Comparison of ENCODE assay signal across 1 cellular context in the genomic region with DNA sequence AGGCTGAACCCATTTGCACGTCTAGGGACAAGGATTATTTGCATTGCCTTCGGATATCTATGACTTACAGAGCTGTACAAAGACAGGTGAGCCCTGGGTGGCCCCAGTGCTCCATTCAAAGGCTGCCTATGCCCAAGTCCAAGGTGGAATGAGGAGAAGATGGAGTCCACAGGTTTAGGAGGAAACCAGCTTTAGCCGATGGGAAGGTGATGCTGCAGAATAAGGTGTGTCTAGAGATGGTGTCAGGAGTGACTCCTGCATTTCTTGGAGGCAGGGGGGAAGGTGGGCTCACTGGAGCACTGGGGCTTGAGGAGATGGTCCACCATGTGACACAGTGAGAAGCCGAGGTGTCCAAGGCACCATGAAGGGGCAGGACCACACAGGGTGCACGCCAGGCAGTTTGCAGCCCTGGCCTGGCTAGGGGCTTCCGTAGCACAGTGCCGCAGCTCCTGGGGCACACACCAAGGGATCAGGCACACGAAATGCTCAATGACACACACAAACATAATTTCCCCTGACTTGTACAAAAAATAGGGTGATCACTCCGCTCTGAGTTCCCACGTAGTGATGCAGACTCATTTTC.
TF ChIP-seq lines count a peak whose summit lies in the region.

No MANE protein-coding gene starts in this region.

TF ChIP-seq in GM23338, 12 proteins besides CTCF, POLR2A, EP300 and RAD21:
- TF ChIP-seq EZH2phosphoT487 (IDR thresholded peaks at IDR 0.05; ENCODE audit: unreplicated experiment) = no peak
- TF ChIP-seq, protein P1, sequence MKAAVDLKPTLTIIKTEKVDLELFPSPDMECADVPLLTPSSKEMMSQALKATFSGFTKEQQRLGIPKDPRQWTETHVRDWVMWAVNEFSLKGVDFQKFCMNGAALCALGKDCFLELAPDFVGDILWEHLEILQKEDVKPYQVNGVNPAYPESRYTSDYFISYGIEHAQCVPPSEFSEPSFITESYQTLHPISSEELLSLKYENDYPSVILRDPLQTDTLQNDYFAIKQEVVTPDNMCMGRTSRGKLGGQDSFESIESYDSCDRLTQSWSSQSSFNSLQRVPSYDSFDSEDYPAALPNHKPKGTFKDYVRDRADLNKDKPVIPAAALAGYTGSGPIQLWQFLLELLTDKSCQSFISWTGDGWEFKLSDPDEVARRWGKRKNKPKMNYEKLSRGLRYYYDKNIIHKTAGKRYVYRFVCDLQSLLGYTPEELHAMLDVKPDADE (IDR thresholded peaks at IDR 0.05) = no peak
- no peak for TF ChIP-seq ZNF331 (CRISPR knock-in tag; IDR thresholded peaks at IDR 0.05; ENCODE audit: low read depth)
- TF ChIP-seq NANOG (IDR thresholded peaks at IDR 0.05; ENCODE audit: borderline replicate concordance) = no peak
- TF ChIP-seq, protein P2, sequence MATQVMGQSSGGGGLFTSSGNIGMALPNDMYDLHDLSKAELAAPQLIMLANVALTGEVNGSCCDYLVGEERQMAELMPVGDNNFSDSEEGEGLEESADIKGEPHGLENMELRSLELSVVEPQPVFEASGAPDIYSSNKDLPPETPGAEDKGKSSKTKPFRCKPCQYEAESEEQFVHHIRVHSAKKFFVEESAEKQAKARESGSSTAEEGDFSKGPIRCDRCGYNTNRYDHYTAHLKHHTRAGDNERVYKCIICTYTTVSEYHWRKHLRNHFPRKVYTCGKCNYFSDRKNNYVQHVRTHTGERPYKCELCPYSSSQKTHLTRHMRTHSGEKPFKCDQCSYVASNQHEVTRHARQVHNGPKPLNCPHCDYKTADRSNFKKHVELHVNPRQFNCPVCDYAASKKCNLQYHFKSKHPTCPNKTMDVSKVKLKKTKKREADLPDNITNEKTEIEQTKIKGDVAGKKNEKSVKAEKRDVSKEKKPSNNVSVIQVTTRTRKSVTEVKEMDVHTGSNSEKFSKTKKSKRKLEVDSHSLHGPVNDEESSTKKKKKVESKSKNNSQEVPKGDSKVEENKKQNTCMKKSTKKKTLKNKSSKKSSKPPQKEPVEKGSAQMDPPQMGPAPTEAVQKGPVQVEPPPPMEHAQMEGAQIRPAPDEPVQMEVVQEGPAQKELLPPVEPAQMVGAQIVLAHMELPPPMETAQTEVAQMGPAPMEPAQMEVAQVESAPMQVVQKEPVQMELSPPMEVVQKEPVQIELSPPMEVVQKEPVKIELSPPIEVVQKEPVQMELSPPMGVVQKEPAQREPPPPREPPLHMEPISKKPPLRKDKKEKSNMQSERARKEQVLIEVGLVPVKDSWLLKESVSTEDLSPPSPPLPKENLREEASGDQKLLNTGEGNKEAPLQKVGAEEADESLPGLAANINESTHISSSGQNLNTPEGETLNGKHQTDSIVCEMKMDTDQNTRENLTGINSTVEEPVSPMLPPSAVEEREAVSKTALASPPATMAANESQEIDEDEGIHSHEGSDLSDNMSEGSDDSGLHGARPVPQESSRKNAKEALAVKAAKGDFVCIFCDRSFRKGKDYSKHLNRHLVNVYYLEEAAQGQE (IDR thresholded peaks at IDR 0.05; ENCODE audit: unreplicated experiment) = no peak
- TF ChIP-seq, protein P3, sequence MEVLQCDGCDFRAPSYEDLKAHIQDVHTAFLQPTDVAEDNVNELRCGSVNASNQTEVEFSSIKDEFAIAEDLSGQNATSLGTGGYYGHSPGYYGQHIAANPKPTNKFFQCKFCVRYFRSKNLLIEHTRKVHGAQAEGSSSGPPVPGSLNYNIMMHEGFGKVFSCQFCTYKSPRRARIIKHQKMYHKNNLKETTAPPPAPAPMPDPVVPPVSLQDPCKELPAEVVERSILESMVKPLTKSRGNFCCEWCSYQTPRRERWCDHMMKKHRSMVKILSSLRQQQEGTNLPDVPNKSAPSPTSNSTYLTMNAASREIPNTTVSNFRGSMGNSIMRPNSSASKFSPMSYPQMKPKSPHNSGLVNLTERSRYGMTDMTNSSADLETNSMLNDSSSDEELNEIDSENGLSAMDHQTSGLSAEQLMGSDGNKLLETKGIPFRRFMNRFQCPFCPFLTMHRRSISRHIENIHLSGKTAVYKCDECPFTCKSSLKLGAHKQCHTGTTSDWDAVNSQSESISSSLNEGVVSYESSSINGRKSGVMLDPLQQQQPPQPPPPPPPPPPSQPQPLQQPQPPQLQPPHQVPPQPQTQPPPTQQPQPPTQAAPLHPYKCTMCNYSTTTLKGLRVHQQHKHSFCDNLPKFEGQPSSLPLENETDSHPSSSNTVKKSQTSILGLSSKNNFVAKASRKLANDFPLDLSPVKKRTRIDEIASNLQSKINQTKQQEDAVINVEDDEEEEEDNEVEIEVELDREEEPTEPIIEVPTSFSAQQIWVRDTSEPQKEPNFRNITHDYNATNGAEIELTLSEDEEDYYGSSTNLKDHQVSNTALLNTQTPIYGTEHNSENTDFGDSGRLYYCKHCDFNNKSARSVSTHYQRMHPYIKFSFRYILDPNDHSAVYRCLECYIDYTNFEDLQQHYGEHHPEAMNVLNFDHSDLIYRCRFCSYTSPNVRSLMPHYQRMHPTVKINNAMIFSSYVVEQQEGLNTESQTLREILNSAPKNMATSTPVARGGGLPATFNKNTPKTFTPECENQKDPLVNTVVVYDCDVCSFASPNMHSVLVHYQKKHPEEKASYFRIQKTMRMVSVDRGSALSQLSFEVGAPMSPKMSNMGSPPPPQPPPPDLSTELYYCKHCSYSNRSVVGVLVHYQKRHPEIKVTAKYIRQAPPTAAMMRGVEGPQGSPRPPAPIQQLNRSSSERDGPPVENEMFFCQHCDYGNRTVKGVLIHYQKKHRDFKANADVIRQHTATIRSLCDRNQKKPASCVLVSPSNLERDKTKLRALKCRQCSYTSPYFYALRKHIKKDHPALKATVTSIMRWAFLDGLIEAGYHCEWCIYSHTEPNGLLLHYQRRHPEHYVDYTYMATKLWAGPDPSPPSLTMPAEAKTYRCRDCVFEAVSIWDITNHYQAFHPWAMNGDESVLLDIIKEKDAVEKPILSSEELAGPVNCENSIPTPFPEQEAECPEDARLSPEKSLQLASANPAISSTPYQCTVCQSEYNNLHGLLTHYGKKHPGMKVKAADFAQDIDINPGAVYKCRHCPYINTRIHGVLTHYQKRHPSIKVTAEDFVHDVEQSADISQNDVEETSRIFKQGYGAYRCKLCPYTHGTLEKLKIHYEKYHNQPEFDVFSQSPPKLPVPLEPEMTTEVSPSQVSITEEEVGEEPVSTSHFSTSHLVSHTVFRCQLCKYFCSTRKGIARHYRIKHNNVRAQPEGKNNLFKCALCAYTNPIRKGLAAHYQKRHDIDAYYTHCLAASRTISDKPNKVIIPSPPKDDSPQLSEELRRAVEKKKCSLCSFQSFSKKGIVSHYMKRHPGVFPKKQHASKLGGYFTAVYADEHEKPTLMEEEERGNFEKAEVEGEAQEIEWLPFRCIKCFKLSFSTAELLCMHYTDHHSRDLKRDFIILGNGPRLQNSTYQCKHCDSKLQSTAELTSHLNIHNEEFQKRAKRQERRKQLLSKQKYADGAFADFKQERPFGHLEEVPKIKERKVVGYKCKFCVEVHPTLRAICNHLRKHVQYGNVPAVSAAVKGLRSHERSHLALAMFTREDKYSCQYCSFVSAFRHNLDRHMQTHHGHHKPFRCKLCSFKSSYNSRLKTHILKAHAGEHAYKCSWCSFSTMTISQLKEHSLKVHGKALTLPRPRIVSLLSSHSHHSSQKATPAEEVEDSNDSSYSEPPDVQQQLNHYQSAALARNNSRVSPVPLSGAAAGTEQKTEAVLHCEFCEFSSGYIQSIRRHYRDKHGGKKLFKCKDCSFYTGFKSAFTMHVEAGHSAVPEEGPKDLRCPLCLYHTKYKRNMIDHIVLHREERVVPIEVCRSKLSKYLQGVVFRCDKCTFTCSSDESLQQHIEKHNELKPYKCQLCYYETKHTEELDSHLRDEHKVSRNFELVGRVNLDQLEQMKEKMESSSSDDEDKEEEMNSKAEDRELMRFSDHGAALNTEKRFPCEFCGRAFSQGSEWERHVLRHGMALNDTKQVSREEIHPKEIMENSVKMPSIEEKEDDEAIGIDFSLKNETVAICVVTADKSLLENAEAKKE (CRISPR knock-in tag; IDR thresholded peaks at IDR 0.05) = no peak
- no peak for TF ChIP-seq EZH2 (IDR thresholded peaks at IDR 0.05; ENCODE audit: low read depth, unreplicated experiment)
- TF ChIP-seq POLR2AphosphoS5 (IDR thresholded peaks at IDR 0.05; ENCODE audit: low read depth) = no peak
- TF ChIP-seq JUNB (IDR thresholded peaks at IDR 0.05; ENCODE audit: unreplicated experiment) = no peak
- no peak for TF ChIP-seq CREB1 (CRISPR knock-in tag; IDR thresholded peaks at IDR 0.05; ENCODE audit: low read depth)
- no peak for TF ChIP-seq STAT1 (IDR thresholded peaks at IDR 0.05; ENCODE audit: unreplicated experiment)
- TF ChIP-seq ZNF114 (CRISPR knock-in tag; IDR thresholded peaks at IDR 0.05) = no peak
